Comparison of ENCODE assay signal across 11 cellular contexts in genomic region chr19:44912854-44913253, GRCh38. TPM values are rescaled to one million over a fixed set of nuclear protein-coding genes. Genes with fewer than 3 reads are reported as not detected.
A peak's percentile ranks its signal among the peaks of the same experiment; 100 is the strongest.
DNase-seq lines count a peak whose midpoint lies in the region; ATAC-seq and TF ChIP-seq lines count a peak whose summit lies in the region.
"Had no signal": no experiment of that assay in that cellular context is flagged by ENCODE, and none has a peak within 500 bp of the region (broad histone marks: within the 10 kb centered on the region; RNA-seq: fewer than 3 reads in every experiment).

No MANE protein-coding gene starts in this region.

- no peak for ATAC-seq in Right ventricle myocardium inferior
- peak in 1 of 2 donors; percentile 36 for ATAC-seq in lower lobe of right lung
- ATAC-seq in HG03175 (IDR thresholded peaks at IDR 0.05; ENCODE audit: unreplicated experiment): no peak

- peak overlapping the region; percentile 34 for H3K4me3 Mint-ChIP-seq in type B pancreatic cell
- no peak overlapping the region for H3K4me3 Mint-ChIP-seq in activated naive CD8-positive, alpha-beta T cell treated with anti-CD3 and anti-CD28 coated beads for 36 hours

- H3K4me1 ChIP-seq in lower lobe of right lung: peaks cover 15% of the 10 kb centered on the region

- peaks cover 7% of the 10 kb centered on the region for H3K27me3 Mint-ChIP-seq in type B pancreatic cell
- peaks cover 58% of the 10 kb centered on the region for H3K27me3 Mint-ChIP-seq in activated naive CD8-positive, alpha-beta T cell treated with anti-CD3 and anti-CD28 coated beads for 36 hours

- no peaks in the 10 kb centered on the region for H3K27me3 ChIP-seq in lower lobe of right lung (ENCODE audit: low read depth)

- DNase-seq in Right ventricle myocardium inferior (ENCODE audit: missing footprints): peak; percentile 52
- DNase-seq in cardiac septum (ENCODE audit: low spot score): no peak
- DNase-seq in lower lobe of right lung: peak; percentile 76
- DNase-seq in type B pancreatic cell (ENCODE audit: extremely low spot score, unreplicated experiment): no peak
- no peak for DNase-seq in activated naive CD8-positive, alpha-beta T cell treated with anti-CD3 and anti-CD28 coated beads for 36 hours
- DNase-seq: immature natural killer cell, NCI-H187 treated with DMSO at 0.1 percent for 48 hours had no signal

- intact Hi-C loops in Right ventricle myocardium inferior (cut with DNase I) (no loop called here), cardiac septum (cut with DNase I) (no loop called here), lower lobe of right lung (cut with DNase I) (no loop called here)

- no peaks in the 10 kb centered on the region for H3K36me3 Mint-ChIP-seq in type B pancreatic cell
- H3K36me3 Mint-ChIP-seq in activated naive CD8-positive, alpha-beta T cell treated with anti-CD3 and anti-CD28 coated beads for 36 hours: no peaks in the 10 kb centered on the region
- H3K36me3 Mint-ChIP-seq: activated naive CD8-positive, alpha-beta T cell; immature natural killer cell had no signal

- H3K27ac ChIP-seq in lower lobe of right lung: no peak overlapping the region
- H3K27ac ChIP-seq: PC-9 had no signal

- TF ChIP-seq CTCF in lower lobe of right lung (IDR thresholded peaks at IDR 0.05): no peak
- TF ChIP-seq CTCF in type B pancreatic cell (conservative IDR thresholded peaks at IDR 0.05): no peak

- H3K9me3 ChIP-seq in lower lobe of right lung: no peaks in the 10 kb centered on the region

- peak overlapping the region; percentile 13 for H3K27ac Mint-ChIP-seq in type B pancreatic cell
- H3K27ac Mint-ChIP-seq in activated naive CD8-positive, alpha-beta T cell treated with anti-CD3 and anti-CD28 coated beads for 36 hours: no peak overlapping the region
- H3K27ac Mint-ChIP-seq: activated naive CD8-positive, alpha-beta T cell had no signal

- no peaks in the 10 kb centered on the region for H3K36me3 ChIP-seq in lower lobe of right lung

- H3K4me1 Mint-ChIP-seq in type B pancreatic cell (ENCODE audit: unreplicated experiment): peaks cover 23% of the 10 kb centered on the region
- peaks cover 10% of the 10 kb centered on the region for H3K4me1 Mint-ChIP-seq in activated naive CD8-positive, alpha-beta T cell treated with anti-CD3 and anti-CD28 coated beads for 36 hours

- no peaks in the 10 kb centered on the region for H3K9me3 Mint-ChIP-seq in type B pancreatic cell
- no peaks in the 10 kb centered on the region for H3K9me3 Mint-ChIP-seq in activated naive CD8-positive, alpha-beta T cell treated with anti-CD3 and anti-CD28 coated beads for 36 hours

- H3K4me3 ChIP-seq in lower lobe of right lung: no peak overlapping the region
- H3K4me3 ChIP-seq: PC-9 had no signal

RNA-seq across cellular contexts. Expression of gene APOC1, which starts 1.6 kb away (rescaled TPM):
- total RNA-seq in Right ventricle myocardium inferior (1.4 TPM), cardiac septum (7.3 TPM), lower lobe of right lung (816 TPM), type B pancreatic cell (ENCODE audit: low replicate concordance) (76.3 and 145 TPM in 2 replicates)
- total RNA-seq in activated naive CD8-positive, alpha-beta T cell treated with anti-CD3 and anti-CD28 coated beads for 36 hours: 1 to 10 TPM; 1.5 to 3.0 TPM

RNA-seq across cellular contexts. Expression of gene APOE, which starts 7.3 kb away (rescaled TPM):
- total RNA-seq in Right ventricle myocardium inferior (9.9 TPM), cardiac septum (26.6 TPM), lower lobe of right lung (447 TPM), type B pancreatic cell (ENCODE audit: low replicate concordance) (168 and 209 TPM in 2 replicates)
- under 1 TPM; 0.46 to 0.62 TPM for total RNA-seq in activated naive CD8-positive, alpha-beta T cell treated with anti-CD3 and anti-CD28 coated beads for 36 hours

RNA-seq across cellular contexts. Expression of gene TOMM40, which starts 21.8 kb away (rescaled TPM):
- total RNA-seq in Right ventricle myocardium inferior (45.3 TPM), cardiac septum (43.0 TPM), lower lobe of right lung (40.8 TPM), type B pancreatic cell (ENCODE audit: low replicate concordance) (75.1 and 77.8 TPM in 2 replicates)
- 100 to 1,000 TPM; 235 to 236 TPM for total RNA-seq in activated naive CD8-positive, alpha-beta T cell treated with anti-CD3 and anti-CD28 coated beads for 36 hours

RNA-seq across cellular contexts. Expression of gene APOC4, which starts 29.2 kb away (rescaled TPM):
- total RNA-seq in Right ventricle myocardium inferior (not detected), cardiac septum (not detected), lower lobe of right lung (0.68 TPM), type B pancreatic cell (ENCODE audit: low replicate concordance) (not detected in 2 replicates)
- total RNA-seq in activated naive CD8-positive, alpha-beta T cell treated with anti-CD3 and anti-CD28 coated beads for 36 hours: not detected
- total RNA-seq: PC-9, pulmonary artery endothelial cell had no signal

RNA-seq across cellular contexts. Expression of gene APOC2, which starts 33.0 kb away (rescaled TPM):
- total RNA-seq in Right ventricle myocardium inferior (not detected), cardiac septum (not detected), lower lobe of right lung (30.2 TPM), type B pancreatic cell (ENCODE audit: low replicate concordance) (0.98 TPM in 1 of 2 replicates, not detected in the other)
- not detected for total RNA-seq in activated naive CD8-positive, alpha-beta T cell treated with anti-CD3 and anti-CD28 coated beads for 36 hours
- total RNA-seq: PC-9, pulmonary artery endothelial cell had no signal

Comparison
In these comparisons a context has a peak if more than half of its experiments do, and no peak if none do; other contexts are left out.
1. DNase-seq: peak in Right ventricle myocardium inferior (single experiment) and lower lobe of right lung (single experiment); none in cardiac septum (single experiment), type B pancreatic cell (single experiment) and activated naive CD8-positive, alpha-beta T cell treated with anti-CD3 and anti-CD28 coated beads for 36 hours (single experiment).